24 cellular contexts compared by ENCODE assay signal in the genomic region with DNA sequence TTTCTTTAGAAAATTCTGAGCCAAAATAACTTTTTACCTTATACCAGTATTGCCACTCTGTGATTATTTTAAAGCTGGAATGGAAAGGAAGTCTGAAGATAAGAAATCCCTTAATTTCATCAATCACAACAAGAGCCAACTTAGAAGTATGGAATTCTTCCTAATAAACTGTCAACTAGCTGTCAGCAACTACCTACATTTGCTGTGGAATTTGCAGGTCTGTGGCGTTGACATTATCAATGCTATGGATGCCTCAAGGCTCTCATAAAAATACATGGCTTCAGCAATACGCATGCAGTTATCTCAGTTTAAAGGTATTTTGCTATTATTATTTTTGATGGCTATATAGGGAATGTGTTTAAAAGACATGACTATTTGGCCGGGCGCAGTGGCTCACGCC.
DNase-seq lines count a peak whose midpoint lies in the region; ATAC-seq, FAIRE-seq and TF ChIP-seq lines count a peak whose summit lies in the region.
"Had no signal": no experiment of that assay in that cellular context is flagged by ENCODE, and none has a peak within 500 bp of the region (broad histone marks: within the 10 kb centered on the region; RNA-seq: fewer than 3 reads in every experiment).

No MANE protein-coding gene starts in this region.

- no peak overlapping the region for H4K12ac ChIP-seq in trophoblast cell (ENCODE audit: low read depth, low read length)

- H3K4me3 ChIP-seq in SK-N-SH (ENCODE audit: low read depth in 2 of 2, low read length in 1 of 2) (no peak overlapping the region), neural cell (ENCODE audit: low read length) (no peak overlapping the region), trophoblast cell (ENCODE audit: low read depth, low read length) (no peak overlapping the region)
- H3K4me3 ChIP-seq: A549; BLaER1 treated with 17β-estradiol and CSF1 and Interleukin-3, amounts not matched to agents 10 nM and 100 nM had no signal

- no peak overlapping the region for H2BK12ac ChIP-seq in trophoblast cell (ENCODE audit: low read length)

- no peak overlapping the region for H2AFZ ChIP-seq in SK-N-SH (ENCODE audit: low read depth)
- H2AFZ ChIP-seq in neural cell (ENCODE audit: low read depth, low read length), result no peak overlapping the region
- no peak overlapping the region for H2AFZ ChIP-seq in trophoblast cell (ENCODE audit: insufficient read depth, low read length, poor library complexity)

- H4K20me1 ChIP-seq in SK-N-SH (ENCODE audit: insufficient read depth) (no peaks in the 10 kb centered on the region), neural cell (ENCODE audit: insufficient read depth) (no peaks in the 10 kb centered on the region)
- H4K20me1 ChIP-seq: BLaER1 treated with 17β-estradiol and CSF1 and Interleukin-3, amounts not matched to agents 10 nM and 100 nM had no signal

- no peak overlapping the region for H2BK120ac ChIP-seq in trophoblast cell (ENCODE audit: insufficient read depth, low read length, poor library complexity)

- no peaks in the 10 kb centered on the region for H3K9me2 ChIP-seq in SK-N-SH
- no peaks in the 10 kb centered on the region for H3K9me2 ChIP-seq in neural cell (ENCODE audit: insufficient read depth, low read length)

- H3K36me3 Mint-ChIP-seq in nephron progenitor cell (ENCODE audit: low read depth), result no peaks in the 10 kb centered on the region
- H3K36me3 Mint-ChIP-seq: CD14-positive monocyte; CD4-positive, alpha-beta memory T cell; CD4-positive, CD25-positive, alpha-beta regulatory T cell; CD8-positive, alpha-beta memory T cell had no signal

- H2AK5ac ChIP-seq in trophoblast cell (ENCODE audit: low read length), result no peak overlapping the region

- H3F3A ChIP-seq in SK-N-SH (replicated peaks; ENCODE audit: insufficient read depth), result peaks cover 4% of the 10 kb centered on the region
- no peaks in the 10 kb centered on the region for H3F3A ChIP-seq in neural cell (ENCODE audit: insufficient read depth, low read length, poor library complexity, severe bottlenecking)

- H3K36me3 ChIP-seq in SK-N-SH (replicated peaks in 1 of 2; ENCODE audit: control insufficient read depth in 1 of 2, insufficient read depth in 2 of 2, low read length in 1 of 2) (no peaks in the 10 kb centered on the region), neural cell (ENCODE audit: insufficient read depth, low read length) (no peaks in the 10 kb centered on the region), trophoblast cell (ENCODE audit: control insufficient read depth in 1 of 2, insufficient read depth in 2 of 2, low read length in 2 of 2) (no peaks in the 10 kb centered on the region)
- H3K36me3 ChIP-seq: BLaER1 treated with 17β-estradiol and CSF1 and Interleukin-3, amounts not matched to agents 10 nM and 100 nM had no signal

- no peak for ATAC-seq in SK-N-SH treated with all-trans-retinoic acid at 6 μM for 48 hours
- ATAC-seq: A549 had no signal

- CTCF ChIA-PET in SK-N-SH (lab: Yijun Ruan, JAX), result no interaction called here

- H3K9ac ChIP-seq in SK-N-SH (no peak overlapping the region), neural cell (ENCODE audit: low read length) (no peak overlapping the region), trophoblast cell (ENCODE audit: low read length) (no peak overlapping the region)
- H3K9ac ChIP-seq: BLaER1 treated with 17β-estradiol and CSF1 and Interleukin-3, amounts not matched to agents 10 nM and 100 nM had no signal

- H3K79me2 ChIP-seq in SK-N-SH (ENCODE audit: insufficient read depth) (no peaks in the 10 kb centered on the region), neural cell (replicated peaks; ENCODE audit: insufficient read depth, low read length) (no peaks in the 10 kb centered on the region), trophoblast cell (ENCODE audit: control insufficient read depth, insufficient read depth, low read length, poor library complexity) (no peaks in the 10 kb centered on the region)

- H3K27me3 Mint-ChIP-seq in nephron progenitor cell (ENCODE audit: low read depth, poor library complexity), result no peaks in the 10 kb centered on the region
- H3K27me3 Mint-ChIP-seq: B cell; CD4-positive, CD25-positive, alpha-beta regulatory T cell; CD8-positive, alpha-beta memory T cell had no signal

- H3K79me1 ChIP-seq in trophoblast cell (ENCODE audit: low read length), result peaks cover 2% of the 10 kb centered on the region

- H3K18ac ChIP-seq in trophoblast cell (ENCODE audit: low read length), result no peak overlapping the region

- H3K9me3 Mint-ChIP-seq in nephron progenitor cell, result no peaks in the 10 kb centered on the region
- H3K9me3 Mint-ChIP-seq: CD8-positive, alpha-beta memory T cell had no signal

- no peak for FAIRE-seq in HTR-8/SVneo (lab: Jason Lieb, UNC)
- FAIRE-seq: A549, G401.6, GM12891, GM19239 had no signal

- no peak overlapping the region for H3K27ac Mint-ChIP-seq in nephron progenitor cell
- H3K27ac Mint-ChIP-seq: B cell; CD14-positive monocyte; CD4-positive, alpha-beta memory T cell; CD4-positive, CD25-positive, alpha-beta regulatory T cell; CD8-positive, alpha-beta memory T cell had no signal

- no peak overlapping the region for H3K14ac ChIP-seq in trophoblast cell (ENCODE audit: low read length)

- H3K4me1 ChIP-seq in SK-N-SH (ENCODE audit: control insufficient read depth in 1 of 2, insufficient read depth in 2 of 2, low read depth in 1 of 2, low read length in 1 of 2) (peaks cover 0 to 14% of the 10 kb centered on the region in 2 experiments; a peak in 2 of 4 replicates), trophoblast cell (ENCODE audit: control insufficient read depth in 1 of 2, insufficient read depth in 2 of 2, low read length in 2 of 2) (peaks cover 0 to 2% of the 10 kb centered on the region in 2 experiments)
- H3K4me1 ChIP-seq: A549 had no signal

- no peak overlapping the region for H4K91ac ChIP-seq in trophoblast cell (ENCODE audit: low read depth, low read length)

- WGBS in SK-N-SH (ENCODE audit: low lambda C conversion rate), result 92% methylated on average over 5 of the region's 5 CpGs
- WGBS in trophoblast cell (ENCODE audit: extremely low coverage, insufficient coverage, insufficient read length), result no CpG with 5 or more reads among the region's 5 CpGs

- no peak for TF ChIP-seq CTCF in SK-N-SH (IDR thresholded peaks at IDR 0.05)
- no peak for TF ChIP-seq CTCF in neural cell (IDR thresholded peaks at IDR 0.05; ENCODE audit: poor library complexity, severe bottlenecking)
- TF ChIP-seq CTCF in nephron progenitor cell (IDR thresholded peaks at IDR 0.05), result no peak

- H3K4me1 Mint-ChIP-seq in nephron progenitor cell, result no peaks in the 10 kb centered on the region
- H3K4me1 Mint-ChIP-seq: B cell; CD14-positive monocyte; CD4-positive, alpha-beta memory T cell; CD4-positive, CD25-positive, alpha-beta regulatory T cell; CD8-positive, alpha-beta memory T cell had no signal

- TF ChIP-seq EP300 in SK-N-SH (IDR thresholded peaks at IDR 0.05; ENCODE audit: borderline replicate concordance in 1 of 2, low read depth in 1 of 2, low read length in 1 of 2) (no peak), neural cell (conservative IDR thresholded peaks at IDR 0.05; ENCODE audit: poor library complexity, severe bottlenecking) (peak; percentile 54)

- POLR2A ChIA-PET in SK-N-SH (lab: Yijun Ruan, JAX), result no interaction called here

- H3K4me2 ChIP-seq in SK-N-SH (no peak overlapping the region), neural cell (ENCODE audit: low read length) (no peak overlapping the region), trophoblast cell (ENCODE audit: low read length) (no peak overlapping the region)
- H3K4me2 ChIP-seq: A549; BLaER1 treated with 17β-estradiol and CSF1 and Interleukin-3, amounts not matched to agents 10 nM and 100 nM had no signal

- H3K23ac ChIP-seq in trophoblast cell (ENCODE audit: low read length), result no peak overlapping the region

- H3K4ac ChIP-seq in trophoblast cell (ENCODE audit: low read depth, low read length), result no peak overlapping the region

- no peak for DNase-seq in SK-N-SH
- peak; percentile 17 to 53 for DNase-seq in trophoblast cell
- no peak for DNase-seq in nephron progenitor cell
- no peak for DNase-seq in HTR-8/SVneo (ENCODE audit: insufficient read length, low spot score)
- DNase-seq: AML-193; CD4-positive, CD25-positive, alpha-beta regulatory T cell; CD8-positive, alpha-beta memory T cell; COR-L47; DMS 273 treated with DMSO at 0.1 percent for 48 hours; DMS153; DMS53; DMS79; GF-D8 had no signal

- H3K27me3 ChIP-seq in SK-N-SH (ENCODE audit: insufficient read depth), result no peaks in the 10 kb centered on the region
- H3K27me3 ChIP-seq in neural cell (ENCODE audit: insufficient read depth, low read depth, low read length), result no peaks in the 10 kb centered on the region
- H3K27me3 ChIP-seq in trophoblast cell (ENCODE audit: insufficient read depth, low read length), result no peaks in the 10 kb centered on the region
- H3K27me3 ChIP-seq: BLaER1 treated with 17β-estradiol and CSF1 and Interleukin-3, amounts not matched to agents 10 nM and 100 nM had no signal

- no peak overlapping the region for H4K8ac ChIP-seq in trophoblast cell (ENCODE audit: low read depth, low read length)

- peak overlapping the region in 1 of 2 experiments; percentile 39; a peak in 2 of 4 replicates for H3K27ac ChIP-seq in SK-N-SH (ENCODE audit: low read depth in 2 of 2, low read length in 1 of 2)
- H3K27ac ChIP-seq in neural cell (ENCODE audit: low read length), result no peak overlapping the region
- H3K27ac ChIP-seq in trophoblast cell (ENCODE audit: low read depth, low read length), result no peak overlapping the region
- H3K27ac ChIP-seq: 22Rv1; A549; BLaER1 treated with 17β-estradiol and CSF1 and Interleukin-3, amounts not matched to agents 10 nM and 100 nM had no signal

- no peak overlapping the region for H2BK5ac ChIP-seq in trophoblast cell (ENCODE audit: low read depth, low read length, poor library complexity)

- TF ChIP-seq RAD21 in SK-N-SH (IDR thresholded peaks at IDR 0.05; ENCODE audit: low read length) (no peak), neural cell (conservative IDR thresholded peaks at IDR 0.05) (no peak)

- H3K9me3 ChIP-seq in SK-N-SH (no peaks in the 10 kb centered on the region), neural cell (ENCODE audit: low read length) (no peaks in the 10 kb centered on the region), trophoblast cell (ENCODE audit: insufficient read depth, low read depth, low read length) (no peaks in the 10 kb centered on the region)
- H3K9me3 ChIP-seq: A549 had no signal

- no peak overlapping the region for H3K4me3 Mint-ChIP-seq in nephron progenitor cell
- H3K4me3 Mint-ChIP-seq: B cell; CD14-positive monocyte; CD4-positive, alpha-beta memory T cell; CD4-positive, CD25-positive, alpha-beta regulatory T cell; CD8-positive, alpha-beta memory T cell had no signal

TF ChIP-seq in SK-N-SH treated with all-trans-retinoic acid at 6 μM for 48 hours, 23 proteins besides CTCF, POLR2A, EP300 and RAD21 (continues in another document):
- TF ChIP-seq ARNTL (CRISPR knock-in tag; IDR thresholded peaks at IDR 0.05; ENCODE audit: borderline replicate concordance, low read depth), result no peak

TF ChIP-seq in SK-N-SH, 30 proteins besides CTCF, POLR2A, EP300 and RAD21 (continues in another document):
- TF ChIP-seq RXRA (IDR thresholded peaks at IDR 0.05; ENCODE audit: borderline replicate concordance, low read depth), result no peak
- no peak for TF ChIP-seq GATA2 (CRISPR knock-in tag; IDR thresholded peaks at IDR 0.05)

TF ChIP-seq in neural cell, 6 proteins besides CTCF, POLR2A, EP300 and RAD21 (continues in another document):
- TF ChIP-seq TAF1 (IDR thresholded peaks at IDR 0.05; ENCODE audit: low read depth), result no peak
- TF ChIP-seq POLR2AphosphoS5 (IDR thresholded peaks at IDR 0.05), result peak; percentile 20

Comparison
In these comparisons a context has a peak if more than half of its experiments do, and no peak if none do; other contexts are left out.
1. DNase-seq: peak in trophoblast cell (2 of 2); none in SK-N-SH (single experiment), nephron progenitor cell (single experiment) and HTR-8/SVneo (single experiment).